Comparison of ENCODE assay signal across 1 cellular context in genomic region chr4:22708961-22709360, GRCh38.
TF ChIP-seq lines count a peak whose summit lies in the region.

No MANE protein-coding gene starts in this region.

TF ChIP-seq in GM23338, 12 proteins besides CTCF, POLR2A, EP300 and RAD21 (continued from another document):
- TF ChIP-seq ZNF462 (CRISPR knock-in tag; IDR thresholded peaks at IDR 0.05) (no peak), EZH2 (IDR thresholded peaks at IDR 0.05; ENCODE audit: low read depth, unreplicated experiment) (no peak), REST (IDR thresholded peaks at IDR 0.05; ENCODE audit: unreplicated experiment) (no peak), STAT1 (IDR thresholded peaks at IDR 0.05; ENCODE audit: unreplicated experiment) (no peak), ETS1 (IDR thresholded peaks at IDR 0.05) (no peak), NANOG (IDR thresholded peaks at IDR 0.05; ENCODE audit: borderline replicate concordance) (no peak), ZNF114 (CRISPR knock-in tag; IDR thresholded peaks at IDR 0.05) (no peak), CREB1 (CRISPR knock-in tag; IDR thresholded peaks at IDR 0.05; ENCODE audit: low read depth) (no peak), POLR2AphosphoS5 (IDR thresholded peaks at IDR 0.05; ENCODE audit: low read depth) (no peak)
